29 cellular contexts compared by ENCODE assay signal in the genomic region with DNA sequence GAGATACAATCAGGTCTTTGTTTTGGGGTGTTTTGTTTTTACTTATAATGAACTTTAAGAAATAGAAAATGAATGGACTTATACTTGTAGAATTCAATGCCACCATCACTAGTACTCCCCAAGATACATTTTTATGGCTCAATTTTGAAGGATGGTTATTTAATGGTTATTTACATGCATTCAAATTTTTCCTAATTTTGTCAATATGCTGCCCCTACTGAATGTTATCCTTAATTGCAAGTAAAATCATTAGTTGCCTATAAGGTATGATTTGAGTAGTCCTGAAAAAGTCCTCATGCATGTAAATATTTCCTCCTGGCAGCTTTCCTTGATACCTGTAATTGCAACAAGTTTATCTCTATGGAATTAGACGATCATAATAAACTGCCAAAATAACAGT.
"Had no signal": no experiment of that assay in that cellular context is flagged by ENCODE, and none has a peak within 500 bp of the region (broad histone marks: within the 10 kb centered on the region; RNA-seq: fewer than 3 reads in every experiment).

No MANE protein-coding gene starts in this region.

- DNase-seq: activated CD4-positive, alpha-beta T cell treated with anti-CD3 and anti-CD28 coated beads, Interleukin-2, amount 10 ng/mL, durations not matched to agents 7 days and 5 days; activated CD4-positive, alpha-beta T cell treated with anti-CD3 and anti-CD28 coated beads, Interleukin-2, amount 50 U/mL, for 48 hours; activated CD4-positive, CD25-positive, alpha-beta regulatory T cell; activated CD8-positive, alpha-beta T cell treated with anti-CD3 and anti-CD28 coated beads, Interleukin-2, amount 10 ng/mL, durations not matched to agents 7 days and 5 days; activated gamma-delta T cell treated with Interleukin-2 at 50 U/mL for 16 hours; activated naive CD4-positive, alpha-beta T cell treated with anti-CD3 and anti-CD28 coated beads for 36 hours; activated T-cell treated with anti-CD3 and anti-CD28 coated beads, Interleukin-2, amount 50 U/mL, for 24 hours; adrenal gland; body of pancreas; Kasumi-1; KG1; MM.1S; MV-4-11; NCI-H1092; NCI-H1436 treated with DMSO at 0.1 percent for 48 hours; NCI-H1694 treated with DMSO at 0.1 percent for 48 hours; NCI-H2029; NCI-H345; NCI-H524 treated with DMSO at 0.1 percent for 48 hours; SHP77; SJCRH30; T1000; WERI-Rb-1 had no signal

- H3K27ac ChIP-seq: adrenal gland, body of pancreas, SJCRH30, SK-N-MC, WERI-Rb-1 had no signal

- H3K27me3 ChIP-seq: adrenal gland, body of pancreas, breast epithelium, SJCRH30 had no signal

- H3K36me3 ChIP-seq: adrenal gland, breast epithelium, SJCRH30, WERI-Rb-1 had no signal

- H3K4me1 ChIP-seq: breast epithelium had no signal

- ATAC-seq: activated CD8-positive, alpha-beta T cell treated with anti-CD3 and anti-CD28 coated beads, Interleukin-2, amount 10 ng/mL, durations not matched to agents 7 days and 5 days; activated naive CD4-positive, alpha-beta T cell treated with anti-CD3 and anti-CD28 coated beads, Interleukin-2, amount 50 U/mL, for 72 hours; body of pancreas; Panc1 had no signal

- H3K4me3 ChIP-seq: adrenal gland, body of pancreas, breast epithelium, SJCRH30, SK-N-MC had no signal

- H3K36me3 Mint-ChIP-seq: activated naive CD4-positive, alpha-beta T cell treated with anti-CD3 and anti-CD28 coated beads, Interleukin-2, amount 50 U/mL, for 72 hours had no signal

- H3K9me3 ChIP-seq: adrenal gland, body of pancreas, breast epithelium, SJCRH30 had no signal

- FAIRE-seq: astrocyte had no signal

- H3K4me3 Mint-ChIP-seq: activated CD4-positive, alpha-beta T cell treated with anti-CD3 and anti-CD28 coated beads, Interleukin-2, amount 10 ng/mL, durations not matched to agents 7 days and 5 days; activated CD8-positive, alpha-beta T cell treated with anti-CD3 and anti-CD28 coated beads, Interleukin-2, amount 10 ng/mL, durations not matched to agents 7 days and 5 days; activated naive CD4-positive, alpha-beta T cell treated with anti-CD3 and anti-CD28 coated beads for 36 hours; activated T-cell treated with anti-CD3 and anti-CD28 coated beads, Interleukin-2, amount 50 U/mL, for 24 hours; activated T-helper 1 cell treated with anti-CD3 and anti-CD28 coated beads, Interleukin-12 subunit alpha, Interleukin-12 subunit beta, Interleukin-2, Interleukin-4 antibody, amounts not matched to agents 30 ng/mL and 10 ng/mL and 1 ng/mL, durations not matched to agents 14 hours and 24 hours and 36 hours had no signal

- H3K9me3 Mint-ChIP-seq: activated naive CD4-positive, alpha-beta T cell treated with anti-CD3 and anti-CD28 coated beads for 36 hours had no signal

- H3K27ac Mint-ChIP-seq: activated CD4-positive, alpha-beta T cell treated with anti-CD3 and anti-CD28 coated beads, Interleukin-2, amount 10 ng/mL, durations not matched to agents 7 days and 5 days; activated CD8-positive, alpha-beta T cell treated with anti-CD3 and anti-CD28 coated beads, Interleukin-2, amount 10 ng/mL, durations not matched to agents 7 days and 5 days; activated naive CD4-positive, alpha-beta T cell treated with anti-CD3 and anti-CD28 coated beads for 36 hours; activated naive CD4-positive, alpha-beta T cell treated with anti-CD3 and anti-CD28 coated beads, Interleukin-2, amount 50 U/mL, for 72 hours; activated T-cell treated with anti-CD3 and anti-CD28 coated beads, Interleukin-2, amount 50 U/mL, for 24 hours; activated T-helper 1 cell treated with anti-CD3 and anti-CD28 coated beads, Interleukin-12 subunit alpha, Interleukin-12 subunit beta, Interleukin-2, Interleukin-4 antibody, amounts not matched to agents 30 ng/mL and 10 ng/mL and 1 ng/mL, durations not matched to agents 14 hours and 24 hours and 36 hours had no signal
